ENCODE assay signal across 14 cellular contexts in the genomic region with DNA sequence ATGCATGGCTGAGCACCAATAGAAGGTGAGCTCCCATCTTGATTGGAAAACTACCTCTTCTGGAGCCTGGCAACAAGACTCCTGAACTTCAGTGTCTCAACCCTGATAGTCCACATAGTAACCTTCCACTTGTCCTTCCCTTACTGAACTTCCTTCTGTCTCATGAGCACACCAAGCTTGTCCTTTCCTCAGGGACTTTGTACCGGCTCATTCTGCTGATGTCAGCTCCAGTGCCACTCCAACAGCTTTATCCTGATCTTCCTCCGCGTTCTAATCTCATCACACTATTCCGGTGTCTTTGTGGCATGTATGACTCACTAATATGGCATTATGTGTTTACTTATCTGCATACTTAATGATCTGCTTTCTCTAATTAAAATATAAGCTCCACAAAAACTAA.
DNase-seq lines count a peak whose midpoint lies in the region; TF ChIP-seq lines count a peak whose summit lies in the region.
"Had no signal": no experiment of that assay in that cellular context is flagged by ENCODE, and none has a peak within 500 bp of the region (broad histone marks: within the 10 kb centered on the region; RNA-seq: fewer than 3 reads in every experiment).

No MANE protein-coding gene starts in this region.

- no peak overlapping the region for H3K27ac ChIP-seq in A673 (ENCODE audit: low read depth, low read length, poor library complexity, severe bottlenecking)
- no peak overlapping the region for H3K27ac ChIP-seq in esophagus muscularis mucosa (replicated peaks in 1 of 4)
- H3K27ac ChIP-seq in osteoblast (ENCODE audit: low read depth, low read length): no peak overlapping the region

- no peaks in the 10 kb centered on the region for H3K36me3 ChIP-seq in A673 (ENCODE audit: insufficient read depth, low read length, poor library complexity, severe bottlenecking)
- H3K36me3 ChIP-seq in esophagus muscularis mucosa: no peaks in the 10 kb centered on the region
- no peaks in the 10 kb centered on the region for H3K36me3 ChIP-seq in osteoblast (ENCODE audit: insufficient read depth, low read length)
- H3K36me3 ChIP-seq: BE2C had no signal

- TF ChIP-seq CTCF in A673 (conservative IDR thresholded peaks at IDR 0.05; ENCODE audit: low read depth, low read length): no peak
- TF ChIP-seq CTCF in esophagus muscularis mucosa (IDR thresholded peaks at IDR 0.05): no peak
- no peak for TF ChIP-seq CTCF in osteoblast (IDR thresholded peaks at IDR 0.05; ENCODE audit: extremely low read depth, low read depth, low read length)

- H3K4me2 ChIP-seq in osteoblast (ENCODE audit: insufficient read depth, low read length): no peak overlapping the region

- H4K20me1 ChIP-seq in osteoblast (ENCODE audit: insufficient read depth, low read length): no peaks in the 10 kb centered on the region

- WGBS in esophagus muscularis mucosa: 88% methylated on average over 4 of the region's 4 CpGs

- DNase-seq in A673 (ENCODE audit: low spot score) (peak; percentile 31), EL (peak; percentile 11), esophagus muscularis mucosa (ENCODE audit: extremely low spot score) (peak; percentile 79), renal cortical epithelial cell (ENCODE audit: low read depth) (peak; percentile 23), AG08396 (ENCODE audit: low spot score) (no peak), osteoblast (ENCODE audit: insufficient read length, low spot score, missing footprints) (no peak)
- DNase-seq in stimulated activated CD4-positive, alpha-beta T cell treated with anti-CD3 and anti-CD28 coated beads, Interleukin-12 subunit alpha, Interleukin-12 subunit beta, amount 100 ng/mL, for 4 hours: no peak
- DNase-seq: BE2C; CD4-positive, alpha-beta T cell; H7; NCI-H187 treated with DMSO at 0.1 percent for 48 hours; NCI-H2171; NCI-H446; NCI-H748 treated with DMSO at 0.1 percent for 48 hours had no signal

- H3K4me3 ChIP-seq in A673 (ENCODE audit: low read depth, low read length, poor library complexity, severe bottlenecking): no peak overlapping the region
- H3K4me3 ChIP-seq in esophagus muscularis mucosa: no peak overlapping the region
- no peak overlapping the region for H3K4me3 ChIP-seq in osteoblast (ENCODE audit: insufficient read depth, low read length)

- CTCF ChIA-PET in A673 (lab: Charles Lee): interaction anchor here (0.7 kb wide), 1 partner anchor 393 kb away, joined by 4 read pairs; no protein-coding TSS in a partner anchor

- no TSS peak for BruUV-seq in A673 (replicated peaks; lab: Mats Ljungman, UMichigan)

- H2AFZ ChIP-seq in osteoblast (ENCODE audit: low read length): no peak overlapping the region

- H3K27me3 ChIP-seq in A673 (replicated peaks; ENCODE audit: insufficient read depth, low read depth, low read length, poor library complexity) (no peaks in the 10 kb centered on the region), esophagus muscularis mucosa (no peaks in the 10 kb centered on the region), osteoblast (ENCODE audit: insufficient read depth, low read length) (no peaks in the 10 kb centered on the region)
- H3K27me3 ChIP-seq: BE2C had no signal

- no peaks in the 10 kb centered on the region for H3K79me2 ChIP-seq in osteoblast (ENCODE audit: insufficient read depth, low read length)

- POLR2A ChIA-PET in A673 (lab: Charles Lee; ENCODE audit: low non-redundant PET): no interaction called here

- intact Hi-C loops in A673 (cut with micrococcal nuclease; ENCODE audit: unreplicated experiment): no loop called here
- intact Hi-C loops in esophagus muscularis mucosa (cut with DNase I): no loop called here

- H3K4me1 ChIP-seq in A673 (ENCODE audit: insufficient read depth, low read length, poor library complexity, severe bottlenecking) (no peaks in the 10 kb centered on the region), esophagus muscularis mucosa (no peaks in the 10 kb centered on the region), osteoblast (ENCODE audit: insufficient read depth, low read length) (no peaks in the 10 kb centered on the region)

- TF ChIP-seq EP300 in esophagus muscularis mucosa (IDR thresholded peaks at IDR 0.05): no peak

- TF ChIP-seq POLR2A in esophagus muscularis mucosa (IDR thresholded peaks at IDR 0.05; ENCODE audit: low read depth): no peak

- no peaks in the 10 kb centered on the region for H3K9me3 ChIP-seq in A673 (ENCODE audit: low read depth, low read length, poor library complexity, severe bottlenecking)
- H3K9me3 ChIP-seq in esophagus muscularis mucosa: no peaks in the 10 kb centered on the region
- no peaks in the 10 kb centered on the region for H3K9me3 ChIP-seq in osteoblast (ENCODE audit: low read depth, low read length)
- H3K9me3 ChIP-seq: BE2C had no signal

Comparison
In these comparisons a context has a peak if more than half of its experiments do, and no peak if none do; other contexts are left out.
1. DNase-seq: peak in A673 (single experiment), EL (single experiment), esophagus muscularis mucosa (single experiment) and renal cortical epithelial cell (single experiment); none in stimulated activated CD4-positive, alpha-beta T cell treated with anti-CD3 and anti-CD28 coated beads, Interleukin-12 subunit alpha, Interleukin-12 subunit beta, amount 100 ng/mL, for 4 hours (single experiment), AG08396 (single experiment) and osteoblast (single experiment).